In genomic region chrX:72296991-72297390, GRCh38 we compare ENCODE assay signal across 30 cellular contexts. TPM values are rescaled to one million over a fixed set of nuclear protein-coding genes. Genes with fewer than 3 reads are reported as not detected.
"Had no signal": no experiment of that assay in that cellular context is flagged by ENCODE, and none has a peak within 500 bp of the region (broad histone marks: within the 10 kb centered on the region; RNA-seq: fewer than 3 reads in every experiment).

No MANE protein-coding gene starts in this region.

- H3K9me3 Mint-ChIP-seq: activated B cell treated with CpG ODN at 0.5 μM for 24 hours; activated CD4-positive, alpha-beta memory T cell treated with anti-CD3 and anti-CD28 coated beads for 36 hours; activated CD4-positive, alpha-beta T cell treated with anti-CD3 and anti-CD28 coated beads, Interleukin-2, amount 10 ng/mL, durations not matched to agents 7 days and 5 days; activated naive CD4-positive, alpha-beta T cell treated with anti-CD3 and anti-CD28 coated beads for 36 hours; activated T-cell treated with anti-CD3 and anti-CD28 coated beads, Interleukin-2, amount 50 U/mL, for 4 hours; T-cell had no signal

- H3K36me3 Mint-ChIP-seq: activated CD4-positive, alpha-beta memory T cell treated with anti-CD3 and anti-CD28 coated beads for 36 hours; activated naive CD8-positive, alpha-beta T cell; T-cell had no signal

- H3K4me3 ChIP-seq: cardiac muscle cell, SK-N-MC had no signal

- H3K27ac Mint-ChIP-seq: activated B cell treated with CpG ODN at 0.5 μM for 24 hours; activated CD4-positive, alpha-beta memory T cell treated with anti-CD3 and anti-CD28 coated beads for 36 hours; activated CD4-positive, alpha-beta T cell treated with anti-CD3 and anti-CD28 coated beads, Interleukin-2, amount 10 ng/mL, durations not matched to agents 7 days and 5 days; activated naive CD4-positive, alpha-beta T cell treated with anti-CD3 and anti-CD28 coated beads for 36 hours; activated naive CD8-positive, alpha-beta T cell; T-cell had no signal

- FAIRE-seq: TTC549 had no signal

- H3K36me3 ChIP-seq: brain microvascular endothelial cell, cardiac muscle cell had no signal

- H3K27ac ChIP-seq: brain microvascular endothelial cell, cardiac muscle cell, SK-N-MC had no signal

- DNase-seq: activated B cell treated with CpG ODN at 0.5 μM for 24 hours; activated CD4-positive, alpha-beta memory T cell treated with anti-CD3 and anti-CD28 coated beads for 36 hours; activated CD4-positive, alpha-beta T cell treated with anti-CD3 and anti-CD28 coated beads for 1 hour; activated CD4-positive, alpha-beta T cell treated with anti-CD3 and anti-CD28 coated beads, Interleukin-2, amount 10 ng/mL, durations not matched to agents 7 days and 5 days; activated CD8-positive, alpha-beta memory T cell treated with anti-CD3 and anti-CD28 coated beads for 24 hours; activated gamma-delta T cell; activated naive CD4-positive, alpha-beta T cell treated with anti-CD3 and anti-CD28 coated beads for 36 hours; activated T-cell treated with anti-CD3 and anti-CD28 coated beads, Interleukin-2, amount 50 U/mL, for 4 hours; brain microvascular endothelial cell; MM.1S; NCI-H1105; NCI-H1436; NCI-H1694 treated with DMSO at 0.1 percent for 48 hours; NCI-H2029 treated with DMSO at 0.1 percent for 48 hours; NCI-H345; NCI-H510A; NCI-H526 treated with DMSO at 0.1 percent for 48 hours; NCI-H82; NK-92 treated with Interleukin-12 subunit alpha and Interleukin-12 subunit beta, amount 100 ng/mL, for 24 hours; OCI-M1; RPMI8226; T-cell; T-helper 2 cell; T1000 had no signal

- H3K4me1 Mint-ChIP-seq: activated B cell treated with CpG ODN at 0.5 μM for 24 hours; activated CD4-positive, alpha-beta T cell treated with anti-CD3 and anti-CD28 coated beads, Interleukin-2, amount 10 ng/mL, durations not matched to agents 7 days and 5 days; T-cell had no signal

- ATAC-seq: activated T-cell treated with anti-CD3 and anti-CD28 coated beads, Interleukin-2, amount 50 U/mL, for 4 hours; Panc1; Right ventricle myocardium inferior; T-cell had no signal

- H3K4me3 Mint-ChIP-seq: activated B cell treated with CpG ODN at 0.5 μM for 24 hours; activated CD4-positive, alpha-beta memory T cell treated with anti-CD3 and anti-CD28 coated beads for 36 hours; activated CD4-positive, alpha-beta T cell treated with anti-CD3 and anti-CD28 coated beads, Interleukin-2, amount 10 ng/mL, durations not matched to agents 7 days and 5 days; activated naive CD4-positive, alpha-beta T cell treated with anti-CD3 and anti-CD28 coated beads for 36 hours; activated naive CD8-positive, alpha-beta T cell; activated T-cell treated with anti-CD3 and anti-CD28 coated beads, Interleukin-2, amount 50 U/mL, for 4 hours; T-cell had no signal

RNA-seq across cellular contexts. Expression of gene CITED1, which starts 8.7 kb away (rescaled TPM):
- total RNA-seq: activated B cell treated with CpG ODN at 0.5 μM for 24 hours; activated CD4-positive, alpha-beta memory T cell treated with anti-CD3 and anti-CD28 coated beads for 36 hours; activated CD4-positive, alpha-beta T cell treated with anti-CD3 and anti-CD28 coated beads, Interleukin-2, amount 10 ng/mL, durations not matched to agents 7 days and 5 days; activated naive CD4-positive, alpha-beta T cell treated with anti-CD3 and anti-CD28 coated beads for 36 hours; activated T-cell treated with anti-CD3 and anti-CD28 coated beads, Interleukin-2, amount 50 U/mL, for 4 hours; Right ventricle myocardium inferior; T-cell had no signal
